Comparison of ENCODE assay signal across 9 cellular contexts in the genomic region with DNA sequence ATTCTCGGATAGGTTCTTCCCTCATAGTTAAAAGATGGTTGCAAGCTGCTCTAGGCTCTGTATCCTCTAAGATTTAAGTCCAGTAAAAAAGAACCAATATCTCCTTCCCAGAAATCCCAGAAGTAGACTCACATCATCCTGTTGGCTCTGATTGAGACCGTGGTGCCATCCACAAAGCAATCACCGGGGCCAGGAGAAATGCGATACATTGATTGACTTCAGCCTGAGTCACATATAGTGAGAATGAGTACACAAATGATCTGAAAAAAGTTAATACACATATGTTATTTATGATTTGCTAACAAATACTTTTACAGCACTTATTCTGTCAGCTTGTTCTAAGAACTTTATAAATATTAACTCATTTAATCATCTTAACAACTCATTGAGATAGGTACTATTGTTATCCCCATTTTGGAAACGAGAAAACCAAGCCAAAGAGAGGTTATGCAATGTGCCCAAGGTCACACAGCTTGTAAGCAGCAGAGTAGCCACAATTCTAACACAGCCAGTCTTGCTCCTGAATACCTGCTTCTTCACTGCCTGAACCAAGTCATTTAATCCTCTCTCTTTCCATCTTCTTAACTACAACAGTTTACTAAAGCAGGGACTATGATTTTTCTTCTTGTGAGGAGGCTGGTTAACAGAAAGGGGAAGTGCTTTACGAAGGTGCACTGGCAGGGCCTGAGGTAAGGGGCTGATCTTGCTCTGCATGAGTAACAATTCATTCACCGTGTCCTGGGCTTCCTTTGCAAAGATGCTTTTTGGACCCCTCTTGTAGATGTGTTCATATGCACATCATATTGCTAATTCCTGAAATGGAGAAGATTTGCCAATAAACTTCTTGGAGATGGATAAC.
DNase-seq lines count a peak whose midpoint lies in the region; ATAC-seq and TF ChIP-seq lines count a peak whose summit lies in the region.
"Had no signal": no experiment of that assay in that cellular context is flagged by ENCODE, and none has a peak within 500 bp of the region (broad histone marks: within the 10 kb centered on the region; RNA-seq: fewer than 3 reads in every experiment).

No MANE protein-coding gene starts in this region.

- H3K4me1 ChIP-seq in HCT116 (ENCODE audit: control insufficient read depth in 1 of 2, insufficient read depth in 2 of 2, low read length in 2 of 2) (peaks cover 45 to 76% of the 10 kb centered on the region in 2 experiments), Karpas-422 (ENCODE audit: low read length) (peaks cover 73% of the 10 kb centered on the region)

- H3K79me2 ChIP-seq in HCT116 (ENCODE audit: insufficient read depth, low read length) (no peaks in the 10 kb centered on the region), Karpas-422 (ENCODE audit: low read length) (no peaks in the 10 kb centered on the region)

- no peaks in the 10 kb centered on the region for H3K9me3 Mint-ChIP-seq in memory B cell

- ATAC-seq in GM18519 (IDR thresholded peaks at IDR 0.05; ENCODE audit: low FRiP score, unreplicated experiment) (peak; percentile 52), HCT116 (no peak), memory B cell (ENCODE audit: low read depth) (peak; percentile 96)

- peak overlapping the region; percentile 24 for H3K4me3 Mint-ChIP-seq in memory B cell

- no peak overlapping the region for H3K27ac Mint-ChIP-seq in memory B cell

- no TSS peak for BruUV-seq in HCT116 (replicated peaks; lab: Mats Ljungman, UMichigan)

- no peaks in the 10 kb centered on the region for H3K9me2 ChIP-seq in HCT116 (ENCODE audit: insufficient read depth)
- H3K9me2 ChIP-seq in Karpas-422 (replicated peaks; ENCODE audit: insufficient read depth, low read length) = no peaks in the 10 kb centered on the region

- H3K9me3 ChIP-seq in HCT116 (ENCODE audit: control insufficient read depth in 1 of 2, insufficient read depth in 1 of 2, low read depth in 1 of 2, low read length in 2 of 2) = no peaks in the 10 kb centered on the region
- H3K9me3 ChIP-seq in Karpas-422 (ENCODE audit: low read length) = no peaks in the 10 kb centered on the region

- RAD21 ChIA-PET in HCT116 (lab: Charles Lee; ENCODE audit: low non-redundant PET in 1 of 2, low total read pairs in 2 of 2, uncharacterized antibody in 2 of 2, unreplicated experiment in 2 of 2) = no interaction called here

- POLR2A ChIA-PET in HCT116 (lab: Charles Lee) = interaction anchor here (2.3 kb wide), 1 partner anchor 13 kb away, joined by 10 read pairs; no protein-coding TSS in a partner anchor

- TF ChIP-seq RAD21 in HCT116 (IDR thresholded peaks at IDR 0.05; ENCODE audit: low read depth) = no peak

- H3K27me3 ChIP-seq in HCT116 (ENCODE audit: insufficient read depth, low read length) (no peaks in the 10 kb centered on the region), Karpas-422 (ENCODE audit: low read length) (no peaks in the 10 kb centered on the region)

- peak overlapping the region; percentile 90 for H2AFZ ChIP-seq in HCT116 (ENCODE audit: low read depth, low read length, poor library complexity, severe bottlenecking)
- peak overlapping the region; percentile 69; the same call in 1 of the 2 replicates for H2AFZ ChIP-seq in Karpas-422 (ENCODE audit: low read length)

- H3K36me3 Mint-ChIP-seq in memory B cell = no peaks in the 10 kb centered on the region

- CTCF ChIA-PET in HCT116 (lab: Charles Lee) = interaction anchor here (1.2 kb wide), 1 partner anchor 22 kb away, joined by 4 read pairs; no protein-coding TSS in a partner anchor

- H3K4me1 Mint-ChIP-seq in memory B cell = peaks cover 16% of the 10 kb centered on the region

- no peak for TF ChIP-seq POLR2A in HCT116 (IDR thresholded peaks at IDR 0.05; ENCODE audit: borderline replicate concordance, extremely low read depth, insufficient read depth, insufficient read length)

- TF ChIP-seq CTCF in HCT116 (IDR thresholded peaks at IDR 0.05 in 2 of 3, conservative IDR thresholded peaks at IDR 0.05 in 1 of 3; ENCODE audit: borderline replicate concordance in 1 of 3, insufficient read depth in 1 of 3, low read depth in 2 of 3, low read length in 2 of 3) = no peak

- DNase-seq in HCT116 (ENCODE audit: low read depth, low spot score) = no peak
- DNase-seq in Karpas-422 = peak; percentile 79
- DNase-seq in memory B cell (ENCODE audit: low spot score in 2 of 2) = peak; percentile 17 to 24
- no peak for DNase-seq in retina
- DNase-seq in activated naive CD4-positive, alpha-beta T cell (lab: John Stamatoyannopoulos, UW) = no peak
- no peak for DNase-seq in NCI-H1092 treated with DMSO at 0.1 percent for 48 hours (lab: John Stamatoyannopoulos, UW)
- DNase-seq in middle frontal gyrus (ENCODE audit: extremely low spot score, low spot score) = no peak
- DNase-seq: activated effector memory CD4-positive, alpha-beta T cell treated with Interleukin-2 at 50 U/mL for 16 hours had no signal

- H3K4me3 ChIP-seq in HCT116 (replicated peaks in 1 of 2; ENCODE audit: low read depth in 1 of 2, low read length in 2 of 2) = no peak overlapping the region
- peak overlapping the region; percentile 33; the same call in 1 of the 2 replicates for H3K4me3 ChIP-seq in Karpas-422 (ENCODE audit: low read length)

- H3K27ac ChIP-seq in HCT116 (ENCODE audit: low read depth, low read length) = no peak overlapping the region
- H3K27ac ChIP-seq in Karpas-422 (ENCODE audit: low read length) = peak overlapping the region; percentile 68

- H3K9ac ChIP-seq in HCT116 (ENCODE audit: low read length) (no peak overlapping the region), Karpas-422 (ENCODE audit: low read length) (peak overlapping the region; percentile 29)

- intact Hi-C loops in HCT116 (cut with micrococcal nuclease) = no loop called here

- H4K20me1 ChIP-seq in HCT116 (ENCODE audit: insufficient read depth) (no peaks in the 10 kb centered on the region), Karpas-422 (ENCODE audit: insufficient read depth, low read depth, low read length) (no peaks in the 10 kb centered on the region)

- H3K36me3 ChIP-seq in HCT116 (ENCODE audit: control insufficient read depth in 1 of 2, insufficient read depth in 2 of 2, low read length in 2 of 2) (no peaks in the 10 kb centered on the region), Karpas-422 (ENCODE audit: insufficient read depth, low read length) (no peaks in the 10 kb centered on the region)

- no peaks in the 10 kb centered on the region for H3K27me3 Mint-ChIP-seq in memory B cell

- H3K4me2 ChIP-seq in HCT116 (ENCODE audit: low read length) (no peak overlapping the region; the same call in none of the 2 replicates), Karpas-422 (ENCODE audit: low read depth, low read length, poor library complexity, severe bottlenecking) (peak overlapping the region; percentile 59)

TF ChIP-seq in HCT116, 20 proteins besides CTCF, POLR2A, EP300 and RAD21:
- TF ChIP-seq ZNF274 (IDR thresholded peaks at IDR 0.05; ENCODE audit: low read depth, low read length) = no peak
- TF ChIP-seq, protein P1, sequence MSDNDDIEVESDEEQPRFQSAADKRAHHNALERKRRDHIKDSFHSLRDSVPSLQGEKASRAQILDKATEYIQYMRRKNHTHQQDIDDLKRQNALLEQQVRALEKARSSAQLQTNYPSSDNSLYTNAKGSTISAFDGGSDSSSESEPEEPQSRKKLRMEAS (IDR thresholded peaks at IDR 0.05) = no peak
- no peak for TF ChIP-seq POLR2AphosphoS5 (IDR thresholded peaks at IDR 0.05; ENCODE audit: low read depth, low read length)
- TF ChIP-seq FOSL1 (IDR thresholded peaks at IDR 0.05; ENCODE audit: low read depth) = no peak
- no peak for TF ChIP-seq EGR1 (IDR thresholded peaks at IDR 0.05; ENCODE audit: low read depth)

Comparison
In these comparisons a context has a peak if more than half of its experiments do, and no peak if none do; other contexts are left out.
1. DNase-seq: peak in Karpas-422 (single experiment) and memory B cell (2 of 2); none in HCT116 (single experiment), retina (single experiment), activated naive CD4-positive, alpha-beta T cell (0 of 4), NCI-H1092 treated with DMSO at 0.1 percent for 48 hours (single experiment) and middle frontal gyrus (single experiment).